In genomic region chr14:103329421-103330347, GRCh38 we compare ENCODE assay signal across 13 cellular contexts. TPM values are rescaled to one million over a fixed set of nuclear protein-coding genes. Genes with fewer than 3 reads are reported as not detected.
A peak's percentile ranks its signal among the peaks of the same experiment; 100 is the strongest.
DNase-seq lines count a peak whose midpoint lies in the region; ATAC-seq and TF ChIP-seq lines count a peak whose summit lies in the region.
"Had no signal": no experiment of that assay in that cellular context is flagged by ENCODE, and none has a peak within 500 bp of the region (broad histone marks: within the 10 kb centered on the region; RNA-seq: fewer than 3 reads in every experiment).

No MANE protein-coding gene starts in this region.

- H3K79me2 ChIP-seq in Karpas-422 (ENCODE audit: low read length) (peaks cover 10% of the 10 kb centered on the region), H9 (ENCODE audit: insufficient read depth, low read length) (no peaks in the 10 kb centered on the region)

- H3K4ac ChIP-seq in H9 (ENCODE audit: low read depth, low read length), result no peak overlapping the region

- no peak overlapping the region for H4K5ac ChIP-seq in H9 (ENCODE audit: insufficient read length, low read depth, low read length)

- H2BK5ac ChIP-seq in H9 (ENCODE audit: insufficient read length, low read length), result no peak overlapping the region

- H3K36me3 ChIP-seq in Karpas-422 (ENCODE audit: insufficient read depth, low read length), result no peaks in the 10 kb centered on the region

- H3K14ac ChIP-seq in H9 (ENCODE audit: insufficient read depth, low read length), result no peak overlapping the region

- H3K23me2 ChIP-seq in H9 (ENCODE audit: insufficient read length, low read depth, low read length, poor library complexity, severe bottlenecking), result peaks cover 2% of the 10 kb centered on the region

- no peak overlapping the region for H2BK12ac ChIP-seq in H9 (ENCODE audit: insufficient read length, low read depth, low read length)

- no peak overlapping the region for H2AK5ac ChIP-seq in H9 (ENCODE audit: insufficient read length, low read length)

- no peak for TF ChIP-seq CTCF in H9 (conservative IDR thresholded peaks at IDR 0.05)

- peak overlapping the region in 1 of 3 experiments; percentile 55; a peak in 1 of 7 replicates for H3K27ac Mint-ChIP-seq in H9
- H3K27ac Mint-ChIP-seq: effector memory CD8-positive, alpha-beta T cell; T-cell had no signal

- H3K9ac ChIP-seq in Karpas-422 (ENCODE audit: low read length) (no peak overlapping the region), H9 (ENCODE audit: extremely low read depth, insufficient read length, low read length) (no peak overlapping the region)

- H3K4me1 ChIP-seq in Karpas-422 (ENCODE audit: low read length) (peaks cover 46% of the 10 kb centered on the region), H9 (ENCODE audit: insufficient read depth, low read length) (peaks cover 2% of the 10 kb centered on the region; the same call in 1 of the 2 replicates)
- H3K4me1 ChIP-seq: Caco-2 had no signal

- whole genome bisulfite sequencing in H9 (ENCODE audit: extremely low coverage, insufficient read length, low lambda C conversion rate), result no CpG with 5 or more reads among the region's 14 CpGs

- no peak overlapping the region for H4K91ac ChIP-seq in H9 (ENCODE audit: insufficient read length, low read depth, low read length)

- no peak overlapping the region for H3K27ac ChIP-seq in Karpas-422 (ENCODE audit: low read length)
- no peak overlapping the region for H3K27ac ChIP-seq in H9 (ENCODE audit: insufficient read length, low read depth, low read length)

- peaks cover under 1% of the 10 kb centered on the region for H4K20me1 ChIP-seq in Karpas-422 (ENCODE audit: insufficient read depth, low read depth, low read length)
- no peaks in the 10 kb centered on the region for H4K20me1 ChIP-seq in H9 (ENCODE audit: control insufficient read depth, insufficient read depth, insufficient read length)

- no peaks in the 10 kb centered on the region for H3K27me3 ChIP-seq in Karpas-422 (ENCODE audit: low read length)
- H3K27me3 ChIP-seq in H9 (ENCODE audit: insufficient read depth, low read length), result no peaks in the 10 kb centered on the region

- no peak overlapping the region for H2BK120ac ChIP-seq in H9 (ENCODE audit: low read depth, low read length, poor library complexity, severe bottlenecking)

- H3K9me2 ChIP-seq in Karpas-422 (replicated peaks; ENCODE audit: insufficient read depth, low read length), result no peaks in the 10 kb centered on the region

- peak overlapping the region; percentile 8 for H3K4me3 ChIP-seq in Karpas-422 (ENCODE audit: low read length)

- no peak overlapping the region for H3K18ac ChIP-seq in H9 (ENCODE audit: insufficient read length, low read depth, low read length)

- no peaks in the 10 kb centered on the region for H3K9me3 ChIP-seq in Karpas-422 (ENCODE audit: low read length)
- no peaks in the 10 kb centered on the region for H3K9me3 ChIP-seq in H9 (ENCODE audit: control insufficient read depth, low read depth, low read length)
- H3K9me3 ChIP-seq: Caco-2 had no signal

- DNase-seq in CD1c-positive myeloid dendritic cell (ENCODE audit: extremely low spot score) (peak; percentile 88), Karpas-422 (peak; percentile 83), SKM-1 (lab: John Stamatoyannopoulos, UW; ENCODE audit: unreplicated experiment) (peak; percentile 44), kidney tubule cell (ENCODE audit: low spot score) (peak; percentile 88), SW480 (ENCODE audit: low spot score) (no peak), erythroblast (lab: John Stamatoyannopoulos, UW) (no peak), H9 (no peak)
- DNase-seq: Caco-2; effector memory CD8-positive, alpha-beta T cell; stimulated activated naive B cell treated with anti-CD40 and anti-IgM and Interleukin-4, amounts not matched to agents 10 μg/mL and 1 μg/mL and 100 μg/mL, for 72 hours; T-cell had no signal

- no peak overlapping the region for H3T11ph ChIP-seq in H9 (ENCODE audit: low read length)

- ATAC-seq in GM18511 (IDR thresholded peaks at IDR 0.05; ENCODE audit: unreplicated experiment), result no peak
- ATAC-seq: activated T-helper 17 cell treated with anti-CD3 and anti-CD28 coated beads, Interleukin-2, amount 50 U/mL, for 72 hours; effector memory CD8-positive, alpha-beta T cell; stimulated activated naive B cell treated with anti-CD40 and anti-IgM and Interleukin-4, amounts not matched to agents 10 μg/mL and 1 μg/mL and 100 μg/mL, for 72 hours; T-cell had no signal

- no peak overlapping the region for H2BK15ac ChIP-seq in H9 (ENCODE audit: low read depth, low read length)

- H3K56ac ChIP-seq in H9 (ENCODE audit: insufficient read length, low read depth, low read length), result no peak overlapping the region

- no peak for TF ChIP-seq POLR2A in erythroblast (IDR thresholded peaks at IDR 0.05; ENCODE audit: low read length)

- peaks cover 17 to 25% of the 10 kb centered on the region in 2 experiments for H3K4me1 Mint-ChIP-seq in H9

- H3K4me3 Mint-ChIP-seq in H9, result no peak overlapping the region
- H3K4me3 Mint-ChIP-seq: activated T-helper 17 cell treated with anti-CD3 and anti-CD28 coated beads, Interleukin-2, amount 50 U/mL, for 72 hours; stimulated activated naive B cell treated with anti-CD40 and anti-IgM and Interleukin-4, amounts not matched to agents 10 μg/mL and 1 μg/mL and 100 μg/mL, for 72 hours; T-cell had no signal

- H3K4me2 ChIP-seq in Karpas-422 (ENCODE audit: low read depth, low read length, poor library complexity, severe bottlenecking) (peak overlapping the region; percentile 52), H9 (ENCODE audit: insufficient read depth, insufficient read length, low read length) (no peak overlapping the region)

- no peaks in the 10 kb centered on the region; a peak in 1 of 5 replicates for H3K9me3 Mint-ChIP-seq in H9
- H3K9me3 Mint-ChIP-seq: activated T-helper 17 cell treated with anti-CD3 and anti-CD28 coated beads, Interleukin-2, amount 50 U/mL, for 72 hours; effector memory CD8-positive, alpha-beta T cell; stimulated activated naive B cell treated with anti-CD40 and anti-IgM and Interleukin-4, amounts not matched to agents 10 μg/mL and 1 μg/mL and 100 μg/mL, for 72 hours; T-cell had no signal

- H2AFZ ChIP-seq in Karpas-422 (ENCODE audit: low read length) (no peak overlapping the region), H9 (ENCODE audit: low read length) (no peak overlapping the region)

- no peak overlapping the region for H4K8ac ChIP-seq in H9 (replicated peaks; ENCODE audit: insufficient read length, low read depth, low read length)

- 0 out of 7 replicates have a peak, but pooled peaks cover 0 to 2% (median 1%) of the 10 kb centered on the region in 3 experiments for H3K36me3 Mint-ChIP-seq in H9 (ENCODE audit: insufficient read depth in 1 of 3, low read depth in 3 of 3)
- H3K36me3 Mint-ChIP-seq: T-cell had no signal

- H2BK20ac ChIP-seq in H9 (ENCODE audit: low read depth, low read length, poor library complexity, severe bottlenecking), result no peak overlapping the region

- no peaks in the 10 kb centered on the region for H3K79me1 ChIP-seq in H9 (ENCODE audit: insufficient read depth, low read depth, low read length, poor library complexity, severe bottlenecking)

- H3K23ac ChIP-seq in H9 (ENCODE audit: insufficient read length, low read depth, low read length), result no peak overlapping the region

- peaks cover 2% of the 10 kb centered on the region; the same call in 1 of the 2 replicates for H3K27me3 Mint-ChIP-seq in H9 (ENCODE audit: low read depth)
- H3K27me3 Mint-ChIP-seq: activated T-helper 17 cell treated with anti-CD3 and anti-CD28 coated beads, Interleukin-2, amount 50 U/mL, for 72 hours; T-cell had no signal

RNA-seq across cellular contexts. Expression of gene EIF5, which starts 4.4 kb away (rescaled TPM):
- 133 and 180 TPM in 2 replicates for total RNA-seq in Karpas-422 (2014; rRNA removed; shearing (Covaris generic); ENCODE audit: low replicate concordance)
- 337 and 356 TPM in 2 replicates for total RNA-seq in H9 (2021)

RNA-seq across cellular contexts. Expression of gene MARK3, which starts 55.5 kb away (rescaled TPM):
- 94.5 and 113 TPM in 2 replicates for total RNA-seq in Karpas-422 (2014; rRNA removed; shearing (Covaris generic); ENCODE audit: low replicate concordance)
- 71.3 and 81.9 TPM in 2 replicates for total RNA-seq in H9 (2021)

Comparison
In these comparisons a context has a peak if more than half of its experiments do, and no peak if none do; other contexts are left out.
1. DNase-seq: peak in CD1c-positive myeloid dendritic cell (single experiment), Karpas-422 (single experiment), SKM-1 (single experiment) and kidney tubule cell (single experiment); none in SW480 (single experiment), erythroblast (0 of 2) and H9 (single experiment).